17 cellular contexts compared by ENCODE assay signal in the genomic region with DNA sequence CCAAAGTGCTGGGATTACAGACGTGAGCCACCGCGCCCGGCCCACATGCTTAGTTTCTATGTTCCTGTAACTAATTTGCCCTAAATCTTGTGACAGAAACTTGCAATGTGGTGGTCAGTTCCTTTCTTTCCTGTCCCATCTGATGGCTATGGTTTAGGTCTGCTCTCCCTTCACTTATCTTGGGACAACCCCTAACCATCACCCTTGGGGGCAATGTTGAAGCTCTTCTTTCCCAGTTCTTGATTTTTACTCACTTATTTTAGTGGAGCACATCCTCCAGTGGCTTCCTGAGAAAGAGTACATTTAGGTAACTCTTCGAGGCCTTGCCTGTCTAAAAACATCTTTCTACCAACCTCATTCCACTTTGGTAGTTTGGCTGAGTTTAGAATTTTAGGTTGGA. TPM values are rescaled to one million over a fixed set of nuclear protein-coding genes. Genes with fewer than 3 reads are reported as not detected.
DNase-seq lines count a peak whose midpoint lies in the region; ATAC-seq, FAIRE-seq and TF ChIP-seq lines count a peak whose summit lies in the region.
"Had no signal": no experiment of that assay in that cellular context is flagged by ENCODE, and none has a peak within 500 bp of the region (broad histone marks: within the 10 kb centered on the region; RNA-seq: fewer than 3 reads in every experiment).

No MANE protein-coding gene starts in this region.

- H3K27ac Mint-ChIP-seq in T-cell = no peak overlapping the region
- H3K27ac Mint-ChIP-seq: activated CD8-positive, alpha-beta T cell treated with anti-CD3 and anti-CD28 coated beads, Interleukin-2, amount 10 ng/mL, durations not matched to agents 7 days and 5 days had no signal

- RAD21 ChIA-PET in HCT116 (lab: Charles Lee; ENCODE audit: low non-redundant PET in 1 of 2, low total read pairs in 2 of 2, uncharacterized antibody in 2 of 2, unreplicated experiment in 2 of 2) = no interaction called here

- H2BK12ac ChIP-seq in neuronal stem cell (ENCODE audit: low read length) = no peak overlapping the region

- no peak overlapping the region for H2AK5ac ChIP-seq in neuronal stem cell (ENCODE audit: low read depth, low read length)

- peaks cover 91% of the 10 kb centered on the region for H3K79me2 ChIP-seq in HCT116 (ENCODE audit: insufficient read depth, low read length)
- H3K79me2 ChIP-seq: parathyroid adenoma had no signal

- H4K8ac ChIP-seq in neuronal stem cell (ENCODE audit: low read depth, low read length) = no peak overlapping the region

- peaks cover 48 to 79% (median 76%) of the 10 kb centered on the region in 3 donors for H3K4me1 Mint-ChIP-seq in T-cell

- H3K4me1 ChIP-seq in A673 (ENCODE audit: insufficient read depth, low read length, poor library complexity, severe bottlenecking) (peaks cover 30% of the 10 kb centered on the region), HCT116 (ENCODE audit: control insufficient read depth in 1 of 2, insufficient read depth in 2 of 2, low read length in 2 of 2) (peaks cover 21 to 25% of the 10 kb centered on the region in 2 experiments), colonic mucosa (peaks cover 23% of the 10 kb centered on the region), neuronal stem cell (ENCODE audit: control insufficient read depth in 2 of 2, insufficient read depth in 1 of 2, low read depth in 1 of 2, low read length in 2 of 2) (peaks cover 8 to 19% of the 10 kb centered on the region in 2 donors)
- H3K4me1 ChIP-seq: parathyroid adenoma had no signal

- no peak overlapping the region for H3K4me3 Mint-ChIP-seq in T-cell
- H3K4me3 Mint-ChIP-seq: activated CD8-positive, alpha-beta T cell treated with anti-CD3 and anti-CD28 coated beads, Interleukin-2, amount 10 ng/mL, durations not matched to agents 7 days and 5 days; central memory CD8-positive, alpha-beta T cell had no signal

- POLR2A ChIA-PET in A673 (lab: Charles Lee; ENCODE audit: low non-redundant PET) (no interaction called here), HCT116 (lab: Charles Lee) (no interaction called here), T-cell (lab: Charles Lee) (interaction anchor here in 1 of 2 donors (0.7 kb wide), 1 partner anchor 22 kb away, joined by 6 read pairs; no protein-coding TSS in a partner anchor)

- H4K20me1 ChIP-seq in HCT116 (ENCODE audit: insufficient read depth) = peaks cover 6% of the 10 kb centered on the region; the same call in 1 of the 2 replicates

- H3K23ac ChIP-seq in neuronal stem cell (ENCODE audit: low read depth, low read length, poor library complexity) = no peak overlapping the region

- no peaks in the 10 kb centered on the region for H3K27me3 Mint-ChIP-seq in T-cell
- H3K27me3 Mint-ChIP-seq: central memory CD8-positive, alpha-beta T cell had no signal

- H3K9me3 ChIP-seq in A673 (ENCODE audit: low read depth, low read length, poor library complexity, severe bottlenecking) (no peaks in the 10 kb centered on the region), HCT116 (ENCODE audit: control insufficient read depth in 1 of 2, insufficient read depth in 1 of 2, low read depth in 1 of 2, low read length in 2 of 2) (no peaks in the 10 kb centered on the region), colonic mucosa (no peaks in the 10 kb centered on the region), neuronal stem cell (replicated peaks in 1 of 2; ENCODE audit: control insufficient read depth in 2 of 2, insufficient read depth in 1 of 2, low read depth in 1 of 2, low read length in 2 of 2) (no peaks in the 10 kb centered on the region)

- H2AFZ ChIP-seq in HCT116 (ENCODE audit: low read depth, low read length, poor library complexity, severe bottlenecking) = no peak overlapping the region
- no peak overlapping the region for H2AFZ ChIP-seq in neuronal stem cell (ENCODE audit: low read length)
- H2AFZ ChIP-seq: parathyroid adenoma had no signal

- H2BK120ac ChIP-seq in neuronal stem cell (ENCODE audit: low read depth, low read length) = no peak overlapping the region

- no peaks in the 10 kb centered on the region for H3K9me3 Mint-ChIP-seq in T-cell
- H3K9me3 Mint-ChIP-seq: central memory CD8-positive, alpha-beta T cell had no signal

- no peak for TF ChIP-seq POLR2A in HCT116 (IDR thresholded peaks at IDR 0.05; ENCODE audit: borderline replicate concordance, extremely low read depth, insufficient read depth, insufficient read length)

- no peak for TF ChIP-seq RAD21 in HCT116 (IDR thresholded peaks at IDR 0.05; ENCODE audit: low read depth)

- H3K4me2 ChIP-seq in HCT116 (ENCODE audit: low read length) (peak overlapping the region; percentile 20; the same call in 1 of the 2 replicates), neuronal stem cell (ENCODE audit: insufficient read depth, low read length, poor library complexity, severe bottlenecking) (no peak overlapping the region)

- H3K4ac ChIP-seq in neuronal stem cell (ENCODE audit: low read length) = no peak overlapping the region

- no peak overlapping the region for H3K18ac ChIP-seq in neuronal stem cell (ENCODE audit: low read length)

- no peak overlapping the region for H4K91ac ChIP-seq in neuronal stem cell (ENCODE audit: low read depth, low read length, poor library complexity)

- H3K79me1 ChIP-seq in neuronal stem cell (ENCODE audit: low read depth, low read length) = peaks cover 19% of the 10 kb centered on the region

- H3K36me3 ChIP-seq in A673 (ENCODE audit: insufficient read depth, low read length, poor library complexity, severe bottlenecking) (peaks cover 70% of the 10 kb centered on the region), HCT116 (ENCODE audit: control insufficient read depth in 1 of 2, insufficient read depth in 2 of 2, low read length in 2 of 2) (peaks cover 3 to 10% of the 10 kb centered on the region in 2 experiments; a peak in 2 of 4 replicates), colonic mucosa (no peaks in the 10 kb centered on the region), neuronal stem cell (replicated peaks in 1 of 2; ENCODE audit: control insufficient read depth in 2 of 2, insufficient read depth in 2 of 2, low read length in 2 of 2) (peaks cover 29 to 94% of the 10 kb centered on the region in 2 donors)

- no CpG with 5 or more reads among the region's 5 CpGs for whole genome bisulfite sequencing in neuronal stem cell (ENCODE audit: extremely low coverage in 2 of 2, insufficient read length in 2 of 2, insufficient replicate concordance in 1 of 2), 2 donors

- TF ChIP-seq CTCF in A673 (conservative IDR thresholded peaks at IDR 0.05; ENCODE audit: low read depth, low read length) (no peak), HCT116 (IDR thresholded peaks at IDR 0.05 in 2 of 3, conservative IDR thresholded peaks at IDR 0.05 in 1 of 3; ENCODE audit: borderline replicate concordance in 1 of 3, insufficient read depth in 1 of 3, low read depth in 2 of 3, low read length in 2 of 3) (no peak), colonic mucosa (IDR thresholded peaks at IDR 0.05) (no peak)

- no peak overlapping the region for H3K4me3 ChIP-seq in A673 (ENCODE audit: low read depth, low read length, poor library complexity, severe bottlenecking)
- no peak overlapping the region for H3K4me3 ChIP-seq in HCT116 (replicated peaks in 1 of 2; ENCODE audit: low read depth in 1 of 2, low read length in 2 of 2)
- H3K4me3 ChIP-seq in colonic mucosa = no peak overlapping the region
- no peak overlapping the region for H3K4me3 ChIP-seq in neuronal stem cell (ENCODE audit: low read length in 2 of 2)
- H3K4me3 ChIP-seq: lung had no signal

- no peak for DNase-seq in A673 (ENCODE audit: low spot score)
- DNase-seq in HCT116 (ENCODE audit: low read depth, low spot score) = no peak
- DNase-seq in colonic mucosa = no peak
- DNase-seq in neuronal stem cell (ENCODE audit: low spot score) = no peak
- no peak for DNase-seq in HTR-8/SVneo (ENCODE audit: insufficient read length, low spot score)
- no peak for DNase-seq in NCI-H526 (lab: John Stamatoyannopoulos, UW)
- DNase-seq in T-cell = no peak
- DNase-seq in T1000 (lab: John Stamatoyannopoulos, UW) = no peak
- DNase-seq: activated CD8-positive, alpha-beta T cell treated with anti-CD3 and anti-CD28 coated beads, Interleukin-2, amount 10 ng/mL, durations not matched to agents 7 days and 5 days; activated naive CD4-positive, alpha-beta T cell; NCI-H1417 treated with DMSO at 0.1 percent for 48 hours; NCI-H524 treated with DMSO at 0.1 percent for 48 hours; stimulated activated CD4-positive, alpha-beta T cell treated with anti-CD3 and anti-CD28 coated beads, Interleukin-15, amount 100 ng/mL, for 24 hours had no signal

- peaks cover 34% of the 10 kb centered on the region for H3K36me3 Mint-ChIP-seq in T-cell

- no peak overlapping the region for H3K9ac ChIP-seq in HCT116 (ENCODE audit: low read length)
- H3K9ac ChIP-seq in colonic mucosa (ENCODE audit: low read depth in 2 of 2, low read length in 2 of 2) = peak overlapping the region in 1 of 2 donors; percentile 65
- H3K9ac ChIP-seq in neuronal stem cell (ENCODE audit: low read depth, low read length, poor library complexity) = no peak overlapping the region
- H3K9ac ChIP-seq: parathyroid adenoma had no signal

- intact Hi-C loops in A673 (cut with micrococcal nuclease; ENCODE audit: unreplicated experiment) (no loop called here), HCT116 (cut with micrococcal nuclease) (no loop called here), colonic mucosa (cut with DNase I) (no loop called here)

- BruUV-seq in A673 (replicated peaks; lab: Mats Ljungman, UMichigan) (no TSS peak), HCT116 (replicated peaks; lab: Mats Ljungman, UMichigan) (no TSS peak)

- H3K27ac ChIP-seq in A673 (ENCODE audit: low read depth, low read length, poor library complexity, severe bottlenecking) = peak overlapping the region; percentile 14
- H3K27ac ChIP-seq in HCT116 (ENCODE audit: low read depth, low read length) = no peak overlapping the region
- H3K27ac ChIP-seq in colonic mucosa = peak overlapping the region; percentile 83
- H3K27ac ChIP-seq in neuronal stem cell (replicated peaks; ENCODE audit: low read length) = peak overlapping the region; percentile 34
- H3K27ac ChIP-seq: parathyroid adenoma had no signal

- FAIRE-seq in HTR-8/SVneo (lab: Jason Lieb, UNC) = no peak
- FAIRE-seq: G401.6 had no signal

- no peak overlapping the region for H3K14ac ChIP-seq in neuronal stem cell (ENCODE audit: low read length)

- H3K27me3 ChIP-seq in A673 (replicated peaks; ENCODE audit: insufficient read depth, low read depth, low read length, poor library complexity) (no peaks in the 10 kb centered on the region), HCT116 (ENCODE audit: insufficient read depth, low read length) (no peaks in the 10 kb centered on the region), colonic mucosa (no peaks in the 10 kb centered on the region), neuronal stem cell (ENCODE audit: control insufficient read depth in 3 of 3, insufficient read depth in 3 of 3, low read depth in 1 of 3, low read length in 3 of 3) (no peaks in the 10 kb centered on the region)

- no peak overlapping the region for H2BK15ac ChIP-seq in neuronal stem cell (ENCODE audit: low read length)

- ATAC-seq in HCT116 = no peak
- ATAC-seq in T-cell (replicated peaks in 1 of 4) = no peak
- ATAC-seq: activated CD8-positive, alpha-beta T cell treated with anti-CD3 and anti-CD28 coated beads, Interleukin-2, amount 10 ng/mL, durations not matched to agents 7 days and 5 days had no signal

- CTCF ChIA-PET in A673 (lab: Charles Lee) = interaction anchor here (0.5 kb wide), 1 partner anchor 35 kb away, joined by 6 read pairs; no protein-coding TSS in a partner anchor
- CTCF ChIA-PET in HCT116 (lab: Charles Lee) = interaction anchor here (1.2 kb wide), 1 partner anchor 17 kb away, joined by 3 read pairs; no protein-coding TSS in a partner anchor
- CTCF ChIA-PET in T-cell (lab: Charles Lee) = interaction anchor here in 1 of 2 donors (0.6 to 0.7 kb wide), 2 partner anchors 17 to 32 kb away, joined by 3 to 5 read pairs; no protein-coding TSS in a partner anchor

- H3K9me2 ChIP-seq in HCT116 (ENCODE audit: insufficient read depth) = no peaks in the 10 kb centered on the region

- H2BK5ac ChIP-seq in neuronal stem cell (ENCODE audit: low read length) = no peak overlapping the region

RNA-seq across cellular contexts. Expression of gene SREBF2, which starts 7.3 kb away (rescaled TPM):
- 141 and 162 TPM in 2 replicates for total RNA-seq in A673 (2021)
- total RNA-seq in HCT116 (2021; ENCODE audit: unreplicated experiment) = 129 TPM
- polyA plus RNA-seq in HCT116 (2012) = 127 and 133 TPM in 2 replicates
- 100 to 1,000 TPM; 159 to 192 TPM for total RNA-seq in colonic mucosa
- polyA plus RNA-seq in neuronal stem cell (2013, experiment 1 of 2) = 115 TPM
- polyA plus RNA-seq in neuronal stem cell (2013, experiment 2 of 2) = 114 TPM
- 100 to 1,000 TPM in 3 of 5 donors, 10 to 100 TPM in 2; 71.9 to 128 (median 112) TPM for total RNA-seq in T-cell

RNA-seq across cellular contexts. Expression of gene CCDC134, which starts 39.7 kb away (rescaled TPM):
- total RNA-seq in A673 (2021) (25.9 and 27.4 TPM in 2 replicates), HCT116 (2021; ENCODE audit: unreplicated experiment) (15.8 TPM), colonic mucosa (10 to 100 TPM in 1 of 2 donors, 1 to 10 TPM in 1; 9.3 to 18.8 TPM), T-cell (10 to 100 TPM; 14.4 to 21.7 (median 16.7) TPM)
- 5.0 and 5.7 TPM in 2 replicates for polyA plus RNA-seq in HCT116 (2012)
- polyA plus RNA-seq in neuronal stem cell (2013, experiment 1 of 2) = 6.9 TPM
- polyA plus RNA-seq in neuronal stem cell (2013, experiment 2 of 2) = 7.1 TPM
